ENCODE assay signal across 1 cellular context in genomic region chr19:2462635-2463421, GRCh38.
TF ChIP-seq lines count a peak whose summit lies in the region.

No MANE protein-coding gene starts in this region.

TF ChIP-seq in HepG2, 621 proteins besides CTCF, POLR2A, EP300 and RAD21 (continued from another document):
- TF ChIP-seq ZNF512B (CRISPR knock-in tag; IDR thresholded peaks at IDR 0.05; ENCODE audit: borderline replicate concordance) (no peak), MXD3 (CRISPR knock-in tag; IDR thresholded peaks at IDR 0.05) (peak; percentile 85; the same call in 1 of the 2 replicates), NFAT5 (CRISPR knock-in tag; IDR thresholded peaks at IDR 0.05) (peak; percentile 56; the same call in 1 of the 2 replicates), STAT6 (CRISPR knock-in tag; IDR thresholded peaks at IDR 0.05; ENCODE audit: borderline replicate concordance) (peak; percentile 55; the same call in 1 of the 2 replicates), ZNF121 (CRISPR knock-in tag; IDR thresholded peaks at IDR 0.05) (peak; percentile 48), ZNF281 (CRISPR knock-in tag; IDR thresholded peaks at IDR 0.05; ENCODE audit: borderline replicate concordance) (no peak), ZBTB26 (CRISPR knock-in tag; IDR thresholded peaks at IDR 0.05; ENCODE audit: borderline replicate concordance) (peak; percentile 100), MXD1 (CRISPR knock-in tag; IDR thresholded peaks at IDR 0.05) (peak; percentile 69; the same call in 1 of the 2 replicates), ZNF775 (CRISPR knock-in tag; IDR thresholded peaks at IDR 0.05; ENCODE audit: borderline replicate concordance) (peak; percentile 83; the same call in 1 of the 2 replicates), XBP1 (CRISPR knock-in tag; IDR thresholded peaks at IDR 0.05) (no peak), SRF (IDR thresholded peaks at IDR 0.05; ENCODE audit: low read depth, low read length) (peak; percentile 64; the same call in 1 of the 2 replicates), STAT5B (CRISPR knock-in tag; IDR thresholded peaks at IDR 0.05) (no peak), ZNF720 (CRISPR knock-in tag; IDR thresholded peaks at IDR 0.05) (no peak), KLF12 (CRISPR knock-in tag; IDR thresholded peaks at IDR 0.05; ENCODE audit: borderline replicate concordance) (peak; percentile 56; the same call in 1 of the 2 replicates), PBX3 (CRISPR knock-in tag; IDR thresholded peaks at IDR 0.05; ENCODE audit: borderline replicate concordance) (no peak), KDM1A (CRISPR knock-in tag; IDR thresholded peaks at IDR 0.05) (no peak), RELA (CRISPR knock-in tag; IDR thresholded peaks at IDR 0.05) (no peak), SNAPC5 (CRISPR knock-in tag; IDR thresholded peaks at IDR 0.05; ENCODE audit: borderline replicate concordance) (peak; percentile 90), SKI (IDR thresholded peaks at IDR 0.05; ENCODE audit: partially characterized antibody) (peak; percentile 87)
